7 cellular contexts compared by ENCODE assay signal in genomic region chr12:107622005-107622404, GRCh38.
DNase-seq lines count a peak whose midpoint lies in the region; ATAC-seq, FAIRE-seq and TF ChIP-seq lines count a peak whose summit lies in the region.

No MANE protein-coding gene starts in this region.

- no peaks in the 10 kb centered on the region for H3K36me3 ChIP-seq in DOHH2 (ENCODE audit: control insufficient read depth, low read length)
- no peaks in the 10 kb centered on the region for H3K36me3 ChIP-seq in SU-DHL-6 (ENCODE audit: low read length)
- H3K36me3 ChIP-seq in upper lobe of left lung = no peaks in the 10 kb centered on the region

- H3K9ac ChIP-seq in SU-DHL-6 (ENCODE audit: low read length) = no peak overlapping the region

- peak; percentile 62 for DNase-seq in H54 (ENCODE audit: insufficient read length, low spot score)
- peak; percentile 44 for DNase-seq in kidney tubule cell (ENCODE audit: low spot score)
- no peak for DNase-seq in activated CD8-positive, alpha-beta memory T cell treated with anti-CD3 and anti-CD28 coated beads, Interleukin-2, amount 10 ng/mL, durations not matched to agents 7 days and 5 days
- DNase-seq in upper lobe of left lung = no peak

- no peak overlapping the region for H3K27ac ChIP-seq in DOHH2 (ENCODE audit: low read depth, low read length)
- H3K27ac ChIP-seq in SU-DHL-6 (ENCODE audit: low read depth, low read length) = no peak overlapping the region
- no peak overlapping the region for H3K27ac ChIP-seq in upper lobe of left lung

- H3F3A ChIP-seq in DOHH2 (ENCODE audit: control insufficient read depth, insufficient read depth) (no peaks in the 10 kb centered on the region), SU-DHL-6 (ENCODE audit: insufficient read depth) (no peaks in the 10 kb centered on the region)

- no peak for FAIRE-seq in H54 (lab: Jason Lieb, UNC)

- H3K36me3 Mint-ChIP-seq in activated CD8-positive, alpha-beta memory T cell treated with anti-CD3 and anti-CD28 coated beads, Interleukin-2, amount 10 ng/mL, durations not matched to agents 7 days and 5 days = peaks cover 6% of the 10 kb centered on the region

- TF ChIP-seq CTCF in DOHH2 (IDR thresholded peaks at IDR 0.05; ENCODE audit: low read depth, low read length, poor library complexity, severe bottlenecking) = peak; percentile 59
- TF ChIP-seq CTCF in SU-DHL-6 (IDR thresholded peaks at IDR 0.05; ENCODE audit: insufficient read depth, low read length, poor library complexity, severe bottlenecking) = peak; percentile 13
- peak in 1 of 6 experiments; percentile 22 for TF ChIP-seq CTCF in upper lobe of left lung (IDR thresholded peaks at IDR 0.05)

- no peaks in the 10 kb centered on the region for H3K27me3 Mint-ChIP-seq in activated CD8-positive, alpha-beta memory T cell treated with anti-CD3 and anti-CD28 coated beads, Interleukin-2, amount 10 ng/mL, durations not matched to agents 7 days and 5 days

- H4K20me1 ChIP-seq in DOHH2 (ENCODE audit: control insufficient read depth, insufficient read depth, low read depth, low read length) (no peaks in the 10 kb centered on the region), SU-DHL-6 (ENCODE audit: low read depth, low read length) (no peaks in the 10 kb centered on the region)

- H3K4me2 ChIP-seq in DOHH2 (ENCODE audit: low read length) (no peak overlapping the region), SU-DHL-6 (ENCODE audit: low read depth, low read length, poor library complexity, severe bottlenecking) (no peak overlapping the region)

- CTCF ChIA-PET in activated CD8-positive, alpha-beta memory T cell treated with anti-CD3 and anti-CD28 coated beads, Interleukin-2, amount 10 ng/mL, durations not matched to agents 7 days and 5 days (lab: Charles Lee) = interaction anchor here (1.0 to 2.8 kb wide), 4 partner anchors 14 to 490 kb away, joined by 3 to 8 read pairs (median 3); no protein-coding TSS in a partner anchor

- H3K9me3 Mint-ChIP-seq in activated CD8-positive, alpha-beta memory T cell treated with anti-CD3 and anti-CD28 coated beads, Interleukin-2, amount 10 ng/mL, durations not matched to agents 7 days and 5 days (ENCODE audit: low read depth) = peaks cover 6% of the 10 kb centered on the region

- ATAC-seq in activated CD8-positive, alpha-beta memory T cell treated with anti-CD3 and anti-CD28 coated beads, Interleukin-2, amount 10 ng/mL, durations not matched to agents 7 days and 5 days = no peak
- no peak for ATAC-seq in GM21619 (IDR thresholded peaks at IDR 0.05; ENCODE audit: unreplicated experiment)
- ATAC-seq in upper lobe of left lung (ENCODE audit: low FRiP score in 2 of 2) = no peak

- no peaks in the 10 kb centered on the region for H3K27me3 ChIP-seq in DOHH2 (ENCODE audit: control insufficient read depth, low read length)
- no peaks in the 10 kb centered on the region for H3K27me3 ChIP-seq in SU-DHL-6 (ENCODE audit: low read length)
- no peaks in the 10 kb centered on the region for H3K27me3 ChIP-seq in upper lobe of left lung

- H3K27ac Mint-ChIP-seq in activated CD8-positive, alpha-beta memory T cell treated with anti-CD3 and anti-CD28 coated beads, Interleukin-2, amount 10 ng/mL, durations not matched to agents 7 days and 5 days = no peak overlapping the region

- no peak for TF ChIP-seq EP300 in upper lobe of left lung (IDR thresholded peaks at IDR 0.05)

- H3K4me1 ChIP-seq in DOHH2 (ENCODE audit: control insufficient read depth, low read length) = no peaks in the 10 kb centered on the region
- no peaks in the 10 kb centered on the region for H3K4me1 ChIP-seq in upper lobe of left lung

- no peak for TF ChIP-seq POLR2A in H54 (IDR thresholded peaks at IDR 0.05; ENCODE audit: low read depth, low read length)
- TF ChIP-seq POLR2A in upper lobe of left lung (IDR thresholded peaks at IDR 0.05) = no peak

- H3K4me3 ChIP-seq in DOHH2 (ENCODE audit: low read length) (no peak overlapping the region), SU-DHL-6 (ENCODE audit: insufficient read depth, low read length, poor library complexity, severe bottlenecking) (no peak overlapping the region), upper lobe of left lung (no peak overlapping the region)

- H3K9me2 ChIP-seq in DOHH2 (replicated peaks; ENCODE audit: control insufficient read depth, low read length) = no peaks in the 10 kb centered on the region
- H3K9me2 ChIP-seq in SU-DHL-6 (replicated peaks; ENCODE audit: insufficient read depth, low read length) = no peaks in the 10 kb centered on the region

- no peaks in the 10 kb centered on the region for H3K4me1 Mint-ChIP-seq in activated CD8-positive, alpha-beta memory T cell treated with anti-CD3 and anti-CD28 coated beads, Interleukin-2, amount 10 ng/mL, durations not matched to agents 7 days and 5 days

- no peaks in the 10 kb centered on the region for H3K9me3 ChIP-seq in DOHH2 (ENCODE audit: control insufficient read depth, insufficient read depth, low read length)
- peaks cover 7% of the 10 kb centered on the region; the same call in 1 of the 2 replicates for H3K9me3 ChIP-seq in SU-DHL-6 (ENCODE audit: insufficient read depth, low read length)
- peaks cover 0 to 10% (median 0%) of the 10 kb centered on the region in 4 donors for H3K9me3 ChIP-seq in upper lobe of left lung

- WGBS in upper lobe of left lung, 2 donors = 60 to 68% methylated on average over 8 of the region's 8 CpGs

- no peak overlapping the region for H3K4me3 Mint-ChIP-seq in activated CD8-positive, alpha-beta memory T cell treated with anti-CD3 and anti-CD28 coated beads, Interleukin-2, amount 10 ng/mL, durations not matched to agents 7 days and 5 days

- H2AFZ ChIP-seq in SU-DHL-6 (ENCODE audit: low read depth, low read length, severe bottlenecking) = no peak overlapping the region

- H3K79me2 ChIP-seq in DOHH2 (ENCODE audit: control insufficient read depth, low read length) (no peaks in the 10 kb centered on the region), SU-DHL-6 (ENCODE audit: insufficient read depth, low read length) (no peaks in the 10 kb centered on the region)

Comparison
In these comparisons a context has a peak if more than half of its experiments do, and no peak if none do; other contexts are left out.
1. DNase-seq: peak in H54 (single experiment) and kidney tubule cell (single experiment); none in activated CD8-positive, alpha-beta memory T cell treated with anti-CD3 and anti-CD28 coated beads, Interleukin-2, amount 10 ng/mL, durations not matched to agents 7 days and 5 days (single experiment) and upper lobe of left lung (0 of 2).